ENCODE assay signal across 7 cellular contexts in the genomic region with DNA sequence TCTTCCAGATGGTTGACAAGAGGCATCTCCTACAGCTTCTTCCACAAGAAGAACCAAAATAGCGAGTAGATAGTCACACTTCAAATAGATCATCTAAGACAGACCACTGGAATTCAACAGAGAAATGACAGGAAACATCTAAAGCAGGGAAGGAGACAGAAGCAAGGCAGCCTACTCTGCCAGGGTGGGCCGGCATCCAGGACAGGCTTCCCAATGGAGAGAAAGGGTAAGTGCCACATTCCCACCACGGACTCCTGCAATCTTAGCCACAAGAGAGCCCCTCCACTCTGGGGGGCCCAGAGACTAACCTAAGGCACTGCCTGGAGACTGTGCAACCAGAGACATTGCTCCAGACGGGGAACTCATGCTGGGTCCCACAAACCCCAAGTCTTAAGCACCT.
"Had no signal": no experiment of that assay in that cellular context is flagged by ENCODE, and none has a peak within 500 bp of the region (broad histone marks: within the 10 kb centered on the region; RNA-seq: fewer than 3 reads in every experiment).

No MANE protein-coding gene starts in this region.

- H3K4me1 ChIP-seq: HAP-1 had no signal

- DNase-seq: GM23248, GOT3, HCEC 1CT, HFFc6 had no signal

- H3K4me3 Mint-ChIP-seq: GM23338, H9, HFFc6 had no signal

- H3K36me3 ChIP-seq: HAP-1 had no signal

- H3K9me3 Mint-ChIP-seq: GM23338, H9, HFFc6 had no signal

- H3K4me3 ChIP-seq: GM23248, GM23338, HAP-1 had no signal

- H3K9me3 ChIP-seq: HAP-1 had no signal

- H3K27ac Mint-ChIP-seq: GM23338, H9, HFFc6 had no signal

- H3K27ac ChIP-seq: GM23248 had no signal
